ENCODE assay signal across 32 cellular contexts in genomic region chr20:23749746-23750145, GRCh38. TPM values are rescaled to one million over a fixed set of nuclear protein-coding genes. Genes with fewer than 3 reads are reported as not detected.
"Had no signal": no experiment of that assay in that cellular context is flagged by ENCODE, and none has a peak within 500 bp of the region (broad histone marks: within the 10 kb centered on the region; RNA-seq: fewer than 3 reads in every experiment).

No MANE protein-coding gene starts in this region.

- H3K27me3 Mint-ChIP-seq: activated naive CD4-positive, alpha-beta T cell treated with anti-CD3 and anti-CD28 coated beads, Interleukin-2, amount 10 ng/mL, durations not matched to agents 7 days and 5 days; activated naive CD8-positive, alpha-beta T cell treated with anti-CD3 and anti-CD28 coated beads, Interleukin-2, amount 10 ng/mL, durations not matched to agents 7 days and 5 days; brain; dendritic cell treated with granulocyte-macrophage colony-stimulating factor and Interleukin-4, amounts not matched to agents 40 ng/mL and 50 ng/mL, for 4 days had no signal

- ATAC-seq: activated CD4-positive, CD25-positive, alpha-beta regulatory T cell treated with anti-CD3 and anti-CD28 coated beads, Interleukin-2, amount 50 U/mL, for 24 hours; activated CD8-positive, alpha-beta T cell treated with anti-CD3 and anti-CD28 coated beads for 36 hours; activated naive CD4-positive, alpha-beta T cell treated with anti-CD3 and anti-CD28 coated beads, Interleukin-2, amount 50 U/mL, for 72 hours; gastroesophageal sphincter; heart right ventricle; T-cell had no signal

- H3K4me1 ChIP-seq: ascending aorta, breast epithelium, colonic mucosa, esophagus squamous epithelium, gastroesophageal sphincter had no signal

- H3K9me3 ChIP-seq: ascending aorta, breast epithelium, colonic mucosa, esophagus squamous epithelium, gastroesophageal sphincter, heart right ventricle had no signal

- DNase-seq: activated B cell treated with CpG ODN at 0.5 μM for 24 hours; activated CD4-positive, alpha-beta T cell treated with anti-CD3 and anti-CD28 coated beads for 48 hours; activated CD4-positive, alpha-beta T cell treated with anti-CD3 and anti-CD28 coated beads, Interleukin-2, amount 50 U/mL, for 1 hour; activated CD4-positive, alpha-beta T cell treated with anti-CD3 and anti-CD28 coated beads, Interleukin-2, amount 50 U/mL, for 48 hours; activated CD8-positive, alpha-beta memory T cell treated with anti-CD3 and anti-CD28 coated beads for 24 hours; activated CD8-positive, alpha-beta T cell treated with anti-CD3 and anti-CD28 coated beads for 36 hours; activated gamma-delta T cell; activated naive CD4-positive, alpha-beta T cell; activated naive CD4-positive, alpha-beta T cell treated with anti-CD3 and anti-CD28 coated beads, Interleukin-2, amount 10 ng/mL, durations not matched to agents 7 days and 5 days; activated naive CD8-positive, alpha-beta T cell treated with anti-CD3 and anti-CD28 coated beads, Interleukin-2, amount 10 ng/mL, durations not matched to agents 7 days and 5 days; activated T-cell treated with anti-CD3 and anti-CD28 coated beads, Interleukin-2, amount 50 U/mL, for 48 hours; central memory CD4-positive, alpha-beta T cell; cerebellar nuclear complex; colonic mucosa; dorsolateral prefrontal cortex; effector memory CD4-positive, alpha-beta T cell; erythroblast; esophagus squamous epithelium; heart right ventricle; T-cell; T1000; WERI-Rb-1 had no signal

- H3K9me3 Mint-ChIP-seq: activated B cell treated with CpG ODN at 0.5 μM for 24 hours; activated CD8-positive, alpha-beta T cell treated with anti-CD3 and anti-CD28 coated beads for 36 hours; activated naive CD4-positive, alpha-beta T cell treated with anti-CD3 and anti-CD28 coated beads, Interleukin-2, amount 10 ng/mL, durations not matched to agents 7 days and 5 days; activated naive CD4-positive, alpha-beta T cell treated with anti-CD3 and anti-CD28 coated beads, Interleukin-2, amount 50 U/mL, for 72 hours; activated naive CD8-positive, alpha-beta T cell treated with anti-CD3 and anti-CD28 coated beads, Interleukin-2, amount 10 ng/mL, durations not matched to agents 7 days and 5 days; brain; dendritic cell treated with granulocyte-macrophage colony-stimulating factor and Interleukin-4, amounts not matched to agents 40 ng/mL and 50 ng/mL, for 4 days; T-cell; T-helper 1 cell treated with Interleukin-12 subunit alpha and Interleukin-12 subunit beta and Interleukin-4 antibody, amounts not matched to agents 30 μg/mL and 1 μg/mL, for 36 hours had no signal

- H3K4me3 ChIP-seq: ascending aorta, breast epithelium, cardiac muscle cell, colonic mucosa, dorsolateral prefrontal cortex, esophagus squamous epithelium, gastroesophageal sphincter, heart right ventricle had no signal

- H3K36me3 Mint-ChIP-seq: activated naive CD4-positive, alpha-beta T cell treated with anti-CD3 and anti-CD28 coated beads, Interleukin-2, amount 10 ng/mL, durations not matched to agents 7 days and 5 days; activated naive CD4-positive, alpha-beta T cell treated with anti-CD3 and anti-CD28 coated beads, Interleukin-2, amount 50 U/mL, for 72 hours; activated naive CD8-positive, alpha-beta T cell treated with anti-CD3 and anti-CD28 coated beads, Interleukin-2, amount 10 ng/mL, durations not matched to agents 7 days and 5 days; brain; T-cell had no signal

- H3K4me1 Mint-ChIP-seq: activated B cell treated with CpG ODN at 0.5 μM for 24 hours; activated naive CD4-positive, alpha-beta T cell treated with anti-CD3 and anti-CD28 coated beads, Interleukin-2, amount 10 ng/mL, durations not matched to agents 7 days and 5 days; activated naive CD8-positive, alpha-beta T cell treated with anti-CD3 and anti-CD28 coated beads, Interleukin-2, amount 10 ng/mL, durations not matched to agents 7 days and 5 days; T-cell had no signal

- H3K4me3 Mint-ChIP-seq: activated B cell treated with CpG ODN at 0.5 μM for 24 hours; activated CD8-positive, alpha-beta T cell treated with anti-CD3 and anti-CD28 coated beads for 36 hours; activated naive CD4-positive, alpha-beta T cell treated with anti-CD3 and anti-CD28 coated beads, Interleukin-2, amount 10 ng/mL, durations not matched to agents 7 days and 5 days; activated naive CD8-positive, alpha-beta T cell treated with anti-CD3 and anti-CD28 coated beads, Interleukin-2, amount 10 ng/mL, durations not matched to agents 7 days and 5 days; brain; dendritic cell treated with granulocyte-macrophage colony-stimulating factor and Interleukin-4, amounts not matched to agents 40 ng/mL and 50 ng/mL, for 4 days; T-cell; T-helper 1 cell treated with Interleukin-12 subunit alpha and Interleukin-12 subunit beta and Interleukin-4 antibody, amounts not matched to agents 30 μg/mL and 1 μg/mL, for 36 hours had no signal

- H3K27ac Mint-ChIP-seq: activated B cell treated with CpG ODN at 0.5 μM for 24 hours; activated CD8-positive, alpha-beta T cell treated with anti-CD3 and anti-CD28 coated beads for 36 hours; activated naive CD4-positive, alpha-beta T cell treated with anti-CD3 and anti-CD28 coated beads, Interleukin-2, amount 10 ng/mL, durations not matched to agents 7 days and 5 days; activated naive CD8-positive, alpha-beta T cell treated with anti-CD3 and anti-CD28 coated beads, Interleukin-2, amount 10 ng/mL, durations not matched to agents 7 days and 5 days; brain; dendritic cell treated with granulocyte-macrophage colony-stimulating factor and Interleukin-4, amounts not matched to agents 40 ng/mL and 50 ng/mL, for 4 days; T-cell; T-helper 1 cell treated with Interleukin-12 subunit alpha and Interleukin-12 subunit beta and Interleukin-4 antibody, amounts not matched to agents 30 μg/mL and 1 μg/mL, for 36 hours had no signal

- H3K36me3 ChIP-seq: ascending aorta, breast epithelium, cardiac muscle cell, colonic mucosa, esophagus squamous epithelium, gastroesophageal sphincter, heart right ventricle, WERI-Rb-1 had no signal

- H3K27me3 ChIP-seq: ascending aorta, breast epithelium, cardiac muscle cell, colonic mucosa had no signal

- H3K27ac ChIP-seq: ascending aorta, breast epithelium, cardiac muscle cell, colonic mucosa, dorsolateral prefrontal cortex, esophagus squamous epithelium, gastroesophageal sphincter, heart right ventricle, WERI-Rb-1 had no signal

RNA-seq across cellular contexts. Expression of gene CST1, which starts 1.0 kb away (rescaled TPM):
- total RNA-seq: activated B cell treated with CpG ODN at 0.5 μM for 24 hours; activated CD8-positive, alpha-beta T cell treated with anti-CD3 and anti-CD28 coated beads for 36 hours; activated naive CD4-positive, alpha-beta T cell treated with anti-CD3 and anti-CD28 coated beads, Interleukin-2, amount 50 U/mL, for 72 hours; activated naive CD8-positive, alpha-beta T cell treated with anti-CD3 and anti-CD28 coated beads, Interleukin-2, amount 10 ng/mL, durations not matched to agents 7 days and 5 days; ascending aorta; breast epithelium; colonic mucosa; esophagus squamous epithelium; gastroesophageal sphincter; heart right ventricle; T-cell; T-helper 2 cell treated with Interferon-gamma antibody and Interleukin-4, amounts not matched to agents 100 ng/mL and 5 ng/mL, for 36 hours had no signal
